9 cellular contexts compared by ENCODE assay signal in genomic region chr10:9302142-9302746, GRCh38.
DNase-seq lines count a peak whose midpoint lies in the region; ATAC-seq and TF ChIP-seq lines count a peak whose summit lies in the region.
"Had no signal": no experiment of that assay in that cellular context is flagged by ENCODE, and none has a peak within 500 bp of the region (broad histone marks: within the 10 kb centered on the region; RNA-seq: fewer than 3 reads in every experiment).

No MANE protein-coding gene starts in this region.

- H3K27ac ChIP-seq in GM23248, result no peak overlapping the region
- H3K27ac ChIP-seq in breast epithelium, result no peak overlapping the region
- H3K27ac ChIP-seq in right lobe of liver, result no peak overlapping the region
- H3K27ac ChIP-seq: BLaER1 had no signal

- DNase-seq in DMS 273 (lab: John Stamatoyannopoulos, UW; ENCODE audit: unreplicated experiment) (peak; percentile 59), DMS 273 treated with DMSO at 0.1 percent for 48 hours (lab: John Stamatoyannopoulos, UW) (no peak), GM23248 (peak; percentile 79), NCI-H526 treated with DMSO at 0.1 percent for 48 hours (lab: John Stamatoyannopoulos, UW) (peak; percentile 12), breast epithelium (ENCODE audit: low spot score in 2 of 2) (no peak), right lobe of liver (no peak)
- no peak for DNase-seq in activated CD4-positive, alpha-beta T cell treated with anti-CD3 and anti-CD28 coated beads for 1 hour

- H3K36me3 ChIP-seq in GM23248 (ENCODE audit: low read depth) (no peaks in the 10 kb centered on the region), breast epithelium (no peaks in the 10 kb centered on the region), right lobe of liver (no peaks in the 10 kb centered on the region)
- H3K36me3 ChIP-seq: BLaER1 had no signal

- H3K9me3 ChIP-seq in GM23248 (ENCODE audit: low read depth) (no peaks in the 10 kb centered on the region), breast epithelium (no peaks in the 10 kb centered on the region), right lobe of liver (no peaks in the 10 kb centered on the region)
- H3K9me3 ChIP-seq: BLaER1 had no signal

- ATAC-seq in right lobe of liver (peak; percentile 63 to 81 (median 68)), GM18511 (IDR thresholded peaks at IDR 0.05; ENCODE audit: unreplicated experiment) (no peak)

- H2AFZ ChIP-seq in GM23248, result no peak overlapping the region

- H3F3A ChIP-seq in GM23248 (ENCODE audit: insufficient read depth), result no peaks in the 10 kb centered on the region

- H3K4me3 ChIP-seq in GM23248 (no peak overlapping the region), breast epithelium (no peak overlapping the region), right lobe of liver (no peak overlapping the region)
- H3K4me3 ChIP-seq: BLaER1 had no signal

- H4K20me1 ChIP-seq in GM23248 (ENCODE audit: insufficient read depth), result no peaks in the 10 kb centered on the region
- H4K20me1 ChIP-seq: BLaER1 had no signal

- no peak for TF ChIP-seq POLR2A in breast epithelium (IDR thresholded peaks at IDR 0.05)
- TF ChIP-seq POLR2A in right lobe of liver (IDR thresholded peaks at IDR 0.05), result no peak

- H3K4me1 ChIP-seq in GM23248 (ENCODE audit: insufficient read depth), result no peaks in the 10 kb centered on the region
- peaks cover 0 to 4% of the 10 kb centered on the region in 2 donors for H3K4me1 ChIP-seq in breast epithelium
- peaks cover 0 to 7% (median 0%) of the 10 kb centered on the region in 4 donors for H3K4me1 ChIP-seq in right lobe of liver
- H3K4me1 ChIP-seq: BLaER1 had no signal

- H3K9ac ChIP-seq in GM23248, result no peak overlapping the region
- H3K9ac ChIP-seq: BLaER1 had no signal

- peak in 2 of 3 donors; percentile 47 to 59 for TF ChIP-seq CTCF in breast epithelium (IDR thresholded peaks at IDR 0.05)
- peak; percentile 45 to 57 (median 52) for TF ChIP-seq CTCF in right lobe of liver (IDR thresholded peaks at IDR 0.05)

- H3K4me2 ChIP-seq in GM23248 (ENCODE audit: unreplicated experiment), result no peak overlapping the region
- H3K4me2 ChIP-seq: BLaER1 had no signal

- H3K79me2 ChIP-seq in GM23248 (ENCODE audit: insufficient read depth), result no peaks in the 10 kb centered on the region

- no peaks in the 10 kb centered on the region; the same call in 1 of the 2 replicates for H3K27me3 ChIP-seq in GM23248 (replicated peaks; ENCODE audit: insufficient read depth)
- no peaks in the 10 kb centered on the region for H3K27me3 ChIP-seq in breast epithelium
- H3K27me3 ChIP-seq in right lobe of liver, result peaks cover 0 to 5% of the 10 kb centered on the region in 2 donors
- H3K27me3 ChIP-seq: BLaER1 had no signal

- no peaks in the 10 kb centered on the region for H3K9me2 ChIP-seq in GM23248 (ENCODE audit: insufficient read depth)

- intact Hi-C loops in breast epithelium (cut with DNase I; ENCODE audit: low total_unique reads), result no loop called here
- intact Hi-C loops in right lobe of liver (cut with DNase I), result no loop called here

- 21 to 28% methylated on average over 3 of the region's 3 CpGs for WGBS in GM23248 (ENCODE audit: low coverage in 1 of 2, low lambda C conversion rate in 2 of 2, missing lambda C conversion rate in 2 of 2), 2 experiments
- WGBS in right lobe of liver (ENCODE audit: insufficient coverage, low coverage, low lambda C conversion rate, missing lambda C conversion rate), result 38% methylated on average over 3 of the region's 3 CpGs

- in situ Hi-C loops in GM23248 (cut with MboI), result loop anchor here (10.0 to 25.0 kb wide), 3 partner anchors 87 to 1790 kb away; no protein-coding TSS in a partner anchor

Comparison
In these comparisons a context has a peak if more than half of its experiments do, and no peak if none do; other contexts are left out.
1. DNase-seq: peak in DMS 273 (single experiment), GM23248 (single experiment) and NCI-H526 treated with DMSO at 0.1 percent for 48 hours (single experiment); none in DMS 273 treated with DMSO at 0.1 percent for 48 hours (single experiment), breast epithelium (0 of 2), right lobe of liver (0 of 3) and activated CD4-positive, alpha-beta T cell treated with anti-CD3 and anti-CD28 coated beads for 1 hour (single experiment).